Comparison of ENCODE assay signal across 8 cellular contexts in the genomic region with DNA sequence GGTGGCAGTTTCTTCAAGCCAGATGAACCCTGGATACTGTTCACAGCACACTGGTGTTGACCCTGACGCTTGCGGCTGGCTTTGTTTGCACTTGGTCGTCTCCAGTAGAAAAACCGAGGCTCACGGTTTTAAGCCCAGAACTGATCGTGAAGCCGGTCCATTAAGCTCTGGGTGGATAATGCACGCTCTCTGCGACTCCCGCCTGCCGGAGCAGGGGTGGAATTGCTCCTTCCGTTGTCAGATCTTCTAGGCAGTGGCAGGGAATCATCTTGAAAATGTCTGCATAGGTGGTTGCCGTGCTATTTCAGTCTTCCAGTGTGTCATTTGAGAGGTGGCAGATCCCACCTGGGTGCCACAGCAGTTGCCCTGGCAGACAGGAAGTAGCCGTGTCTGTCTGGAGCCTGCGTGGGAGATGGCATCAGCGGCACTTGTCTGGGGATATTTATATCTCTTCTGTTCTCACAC. TPM values are rescaled to one million over a fixed set of nuclear protein-coding genes. Genes with fewer than 3 reads are reported as not detected.
DNase-seq lines count a peak whose midpoint lies in the region; ATAC-seq and FAIRE-seq lines count a peak whose summit lies in the region.

No MANE protein-coding gene starts in this region.

- H3K4me3 ChIP-seq in ectodermal cell (ENCODE audit: insufficient read depth, low read depth, low read length) (no peak overlapping the region), muscle layer of duodenum (ENCODE audit: low read depth in 1 of 2, low read length in 2 of 2) (peak overlapping the region in 1 of 2 donors; percentile 35)

- H3K36me3 Mint-ChIP-seq in activated CD4-positive, alpha-beta T cell treated with anti-CD3 and anti-CD28 coated beads for 36 hours (ENCODE audit: low read depth), result peaks cover 33% of the 10 kb centered on the region

- H3K9me3 Mint-ChIP-seq in activated CD4-positive, alpha-beta T cell treated with anti-CD3 and anti-CD28 coated beads for 36 hours (ENCODE audit: low read depth), result no peaks in the 10 kb centered on the region

- H3K36me3 ChIP-seq in ectodermal cell (ENCODE audit: control insufficient read depth, insufficient read depth, low read length) (peaks cover 11% of the 10 kb centered on the region), muscle layer of duodenum (ENCODE audit: control insufficient read depth in 1 of 2, insufficient read depth in 2 of 2, low read length in 2 of 2) (peaks cover 0 to 17% of the 10 kb centered on the region in 2 donors)

- H3K27me3 ChIP-seq in ectodermal cell (ENCODE audit: control insufficient read depth, insufficient read depth, low read length, poor library complexity, severe bottlenecking), result no peaks in the 10 kb centered on the region
- no peaks in the 10 kb centered on the region for H3K27me3 ChIP-seq in muscle layer of duodenum (ENCODE audit: low read depth, low read length)

- ATAC-seq in activated CD4-positive, alpha-beta T cell treated with anti-CD3 and anti-CD28 coated beads for 36 hours, result peak; percentile 57
- ATAC-seq in HG03196 (IDR thresholded peaks at IDR 0.05; ENCODE audit: unreplicated experiment), result no peak

- H3K27me3 Mint-ChIP-seq in activated CD4-positive, alpha-beta T cell treated with anti-CD3 and anti-CD28 coated beads for 36 hours, result no peaks in the 10 kb centered on the region

- H3K27ac ChIP-seq in ectodermal cell (ENCODE audit: insufficient read depth, low read depth, low read length, poor library complexity, severe bottlenecking), result peak overlapping the region; percentile 80
- H3K27ac ChIP-seq in muscle layer of duodenum (ENCODE audit: low read length), result peak overlapping the region; percentile 0

- WGBS in ectodermal cell, 2 experiments, result 65% methylated on average over 16 of the region's 16 CpGs

- DNase-seq in HuH-7 (ENCODE audit: low spot score) (peak; percentile 69), urothelium cell line (ENCODE audit: low spot score) (no peak), SKM-1 (lab: John Stamatoyannopoulos, UW; ENCODE audit: unreplicated experiment) (no peak), HT-29 (ENCODE audit: low spot score) (no peak)
- DNase-seq in activated CD4-positive, alpha-beta T cell treated with anti-CD3 and anti-CD28 coated beads for 36 hours, result peak; percentile 74

- H3K9me3 ChIP-seq in ectodermal cell (ENCODE audit: control insufficient read depth, low read length) (no peaks in the 10 kb centered on the region), muscle layer of duodenum (ENCODE audit: control insufficient read depth in 1 of 2, low read length in 2 of 2) (no peaks in the 10 kb centered on the region)

- H3K4me3 Mint-ChIP-seq in activated CD4-positive, alpha-beta T cell treated with anti-CD3 and anti-CD28 coated beads for 36 hours, result peak overlapping the region; percentile 51

- intact Hi-C loops in activated CD4-positive, alpha-beta T cell treated with anti-CD3 and anti-CD28 coated beads for 36 hours (cut with DNase I, micrococcal nuclease), result no loop called here

- peak overlapping the region; percentile 80 for H3K27ac Mint-ChIP-seq in activated CD4-positive, alpha-beta T cell treated with anti-CD3 and anti-CD28 coated beads for 36 hours

- POLR2A ChIA-PET in activated CD4-positive, alpha-beta T cell treated with anti-CD3 and anti-CD28 coated beads for 36 hours (lab: Charles Lee), result no interaction called here

- peaks cover 62% of the 10 kb centered on the region for H3K4me1 Mint-ChIP-seq in activated CD4-positive, alpha-beta T cell treated with anti-CD3 and anti-CD28 coated beads for 36 hours

- H3K4me1 ChIP-seq in ectodermal cell (ENCODE audit: control insufficient read depth, insufficient read depth, low read length), result peaks cover 24% of the 10 kb centered on the region
- peaks cover 12 to 30% of the 10 kb centered on the region in 2 donors for H3K4me1 ChIP-seq in muscle layer of duodenum (ENCODE audit: control insufficient read depth in 1 of 2, insufficient read depth in 2 of 2, low read length in 2 of 2)

- CTCF ChIA-PET in activated CD4-positive, alpha-beta T cell treated with anti-CD3 and anti-CD28 coated beads for 36 hours (lab: Charles Lee), result interaction anchor here (0.8 kb wide), 1 partner anchor 127 kb away, joined by 6 read pairs; no protein-coding TSS in a partner anchor

- peak; percentile 17 for FAIRE-seq in urothelium cell line (lab: Jason Lieb, UNC)

RNA-seq across cellular contexts. Expression of a gene that starts 35.9 kb away (rescaled TPM):
- 10 to 100 TPM; 21.0 to 26.4 TPM for total RNA-seq in activated CD4-positive, alpha-beta T cell treated with anti-CD3 and anti-CD28 coated beads for 36 hours
- 19.4 TPM for polyA plus RNA-seq in ectodermal cell (2013, experiment 1 of 4)
- polyA plus RNA-seq in ectodermal cell (2013, experiment 2 of 4), result 23.4 TPM
- polyA plus RNA-seq in ectodermal cell (2013, experiment 3 of 4), result 14.8 TPM
- polyA plus RNA-seq in ectodermal cell (2013, experiment 4 of 4), result 16.5 TPM
- 74.5 and 81.3 TPM in 2 replicates for total RNA-seq in HT-29 (2014; rRNA removed; shearing (Covaris generic))

RNA-seq across cellular contexts. Expression of a gene that starts 57.5 kb away (rescaled TPM):
- total RNA-seq in activated CD4-positive, alpha-beta T cell treated with anti-CD3 and anti-CD28 coated beads for 36 hours, result 10 to 100 TPM; 30.0 to 33.9 TPM
- 15.4 TPM for polyA plus RNA-seq in ectodermal cell (2013, experiment 1 of 4)
- 18.3 TPM for polyA plus RNA-seq in ectodermal cell (2013, experiment 2 of 4)
- polyA plus RNA-seq in ectodermal cell (2013, experiment 3 of 4), result 10.4 TPM
- polyA plus RNA-seq in ectodermal cell (2013, experiment 4 of 4), result 10.8 TPM
- total RNA-seq in HT-29 (2014; rRNA removed; shearing (Covaris generic)), result 40.7 and 63.4 TPM in 2 replicates

Comparison
In these comparisons a context has a peak if more than half of its experiments do, and no peak if none do; other contexts are left out.
1. DNase-seq: peak in HuH-7 (single experiment) and activated CD4-positive, alpha-beta T cell treated with anti-CD3 and anti-CD28 coated beads for 36 hours (single experiment); none in urothelium cell line (single experiment), SKM-1 (single experiment) and HT-29 (single experiment).